Comparison of ENCODE assay signal across 9 cellular contexts in the genomic region with DNA sequence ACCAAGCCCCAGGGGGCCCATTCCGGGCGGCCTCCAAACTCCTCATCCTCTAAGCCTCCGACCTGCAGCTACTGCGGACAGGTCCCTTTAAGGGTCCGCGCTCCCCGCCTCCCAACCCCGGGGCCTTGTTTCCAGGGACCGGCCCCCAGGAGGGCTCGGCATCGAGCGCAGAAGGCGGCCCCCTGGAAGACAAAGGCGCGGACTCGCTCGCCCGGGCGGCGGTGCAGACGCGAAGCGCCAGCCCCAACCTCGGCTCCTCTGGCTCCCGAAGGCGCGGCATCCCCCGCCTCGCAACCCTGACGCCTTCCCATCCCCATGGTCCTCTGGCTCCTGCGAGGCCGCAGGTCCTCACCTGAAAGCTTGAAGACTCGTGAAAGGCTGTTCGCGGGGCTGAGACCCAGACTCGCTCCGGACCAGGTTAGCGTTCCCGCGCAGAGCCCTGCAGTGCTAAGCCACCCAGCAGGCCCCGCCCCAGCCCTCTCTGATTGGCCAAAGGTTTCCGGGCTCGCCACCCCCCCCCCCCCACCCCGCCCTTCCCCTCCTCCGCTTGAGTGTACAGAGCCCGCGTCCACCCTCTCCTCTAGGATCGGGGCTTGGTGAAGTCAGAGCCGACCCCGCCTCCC. TPM values are rescaled to one million over a fixed set of nuclear protein-coding genes. Genes with fewer than 3 reads are reported as not detected.
DNase-seq lines count a peak whose midpoint lies in the region; ATAC-seq and TF ChIP-seq lines count a peak whose summit lies in the region.
"Had no signal": no experiment of that assay in that cellular context is flagged by ENCODE, and none has a peak within 500 bp of the region (broad histone marks: within the 10 kb centered on the region; RNA-seq: fewer than 3 reads in every experiment).

Gene TMSB15A, minus strand, starts transcription at position 426 of the 623 bp plus-strand sequence.

- CTCF ChIA-PET in Panc1 (lab: Charles Lee), result no interaction called here

- BruUV-seq in Panc1 (replicated peaks; lab: Mats Ljungman, UMichigan), result no TSS peak

- intact Hi-C loops in Panc1 (cut with micrococcal nuclease; ENCODE audit: unreplicated experiment), result no loop called here

- H3K4me3 Mint-ChIP-seq in nephron progenitor cell, result peak within 1 kb of the TSS; percentile 89

- H3K4me1 ChIP-seq in Panc1 (ENCODE audit: control insufficient read depth, insufficient read depth, low read length), result peaks cover 3% of the 10 kb centered on the region

- DNase-seq in SKM-1 (lab: John Stamatoyannopoulos, UW; ENCODE audit: unreplicated experiment) (peak; percentile 3), SKM-1 treated with dmso at 0.1 percent for 144 hours (lab: John Stamatoyannopoulos, UW; ENCODE audit: unreplicated experiment) (no peak), HK-2 (ENCODE audit: unreplicated experiment) (peak; percentile 73), Panc1 (ENCODE audit: low read depth, low spot score) (no peak), fibroblast of the aortic adventitia (ENCODE audit: low read depth) (peak; percentile 18), nephron progenitor cell (peak; percentile 81)
- peak; percentile 83 for DNase-seq in activated effector memory CD4-positive, alpha-beta T cell treated with anti-CD3 and anti-CD28 coated beads, Interleukin-2, amount 50 U/mL, for 16 hours
- DNase-seq in stimulated activated naive CD4-positive, alpha-beta T cell treated with Interleukin-2 at 50 U/mL for 16 hours (lab: John Stamatoyannopoulos, UW), result peak; percentile 59

- H3K4me3 ChIP-seq in Panc1 (ENCODE audit: low read depth in 2 of 2, low read length in 2 of 2) (peak within 1 kb of the TSS; percentile 43 to 57), fibroblast of the aortic adventitia (ENCODE audit: low read depth, low read length) (peak within 1 kb of the TSS; percentile 62)

- peak within 1 kb of the TSS; percentile 82 for H3K27ac Mint-ChIP-seq in nephron progenitor cell

- TF ChIP-seq CTCF in Panc1 (IDR thresholded peaks at IDR 0.05), result no peak
- TF ChIP-seq CTCF in fibroblast of the aortic adventitia (IDR thresholded peaks at IDR 0.05; ENCODE audit: insufficient read depth, low read length), result no peak
- no peak for TF ChIP-seq CTCF in nephron progenitor cell (IDR thresholded peaks at IDR 0.05)

- H3K4me1 Mint-ChIP-seq in nephron progenitor cell, result peaks cover 16% of the 10 kb centered on the region

- H3K9me3 Mint-ChIP-seq in nephron progenitor cell, result peaks cover 43% of the 10 kb centered on the region

- peak; percentile 98 for ATAC-seq in Panc1

- H3K27me3 ChIP-seq in Panc1 (ENCODE audit: control insufficient read depth, insufficient read depth, low read length), result peaks cover 19% of the 10 kb centered on the region

- no peak within 1 kb of the TSS for H3K27ac ChIP-seq in Panc1 (ENCODE audit: low read length)
- H3K27ac ChIP-seq: 22Rv1 had no signal

- in situ Hi-C loops in Panc1 (cut with HindIII; ENCODE audit: low pct_unique_long_range_greater_than_20kb, low sequenced_read_pairs), result no loop called here

- H3K36me3 ChIP-seq in Panc1 (ENCODE audit: control insufficient read depth, insufficient read depth, low read length), result no peaks in the 10 kb centered on the region

- H3K9me3 ChIP-seq in Panc1 (ENCODE audit: control insufficient read depth, insufficient read depth, low read depth, low read length), result no peaks in the 10 kb centered on the region

- POLR2A ChIA-PET in Panc1 (lab: Charles Lee), result no interaction called here

- H3K36me3 Mint-ChIP-seq in nephron progenitor cell (ENCODE audit: low read depth), result peaks cover 30% of the 10 kb centered on the region

- no peaks in the 10 kb centered on the region for H3K27me3 Mint-ChIP-seq in nephron progenitor cell (ENCODE audit: low read depth, poor library complexity)

RNA-seq across cellular contexts. Expression of gene TMSB15A, which starts in this region (rescaled TPM):
- 2.3 TPM for total RNA-seq in Panc1 (2021; ENCODE audit: unreplicated experiment)
- 0.52 TPM for polyA plus RNA-seq in Panc1 (2012; ENCODE audit: insufficient read length)
- 1.4 TPM in 1 of 2 replicates, not detected in the other for total RNA-seq in fibroblast of the aortic adventitia (ENCODE audit: low replicate concordance)

Comparison
In these comparisons a context has a peak if more than half of its experiments do, and no peak if none do; other contexts are left out.
1. DNase-seq: peak in SKM-1 (single experiment), HK-2 (single experiment), activated effector memory CD4-positive, alpha-beta T cell treated with anti-CD3 and anti-CD28 coated beads, Interleukin-2, amount 50 U/mL, for 16 hours (single experiment), fibroblast of the aortic adventitia (single experiment), nephron progenitor cell (single experiment) and stimulated activated naive CD4-positive, alpha-beta T cell treated with Interleukin-2 at 50 U/mL for 16 hours (single experiment); none in SKM-1 treated with dmso at 0.1 percent for 144 hours (single experiment) and Panc1 (single experiment).